9 cellular contexts compared by ENCODE assay signal in genomic region chr1:17826165-17826488, GRCh38.
DNase-seq lines count a peak whose midpoint lies in the region; ATAC-seq and TF ChIP-seq lines count a peak whose summit lies in the region.
"Had no signal": no experiment of that assay in that cellular context is flagged by ENCODE, and none has a peak within 500 bp of the region (broad histone marks: within the 10 kb centered on the region; RNA-seq: fewer than 3 reads in every experiment).

No MANE protein-coding gene starts in this region.

- H3K79me2 ChIP-seq in Karpas-422 (ENCODE audit: low read length): no peaks in the 10 kb centered on the region

- TF ChIP-seq CTCF in GM06990 (IDR thresholded peaks at IDR 0.05; ENCODE audit: insufficient read depth, low read length, poor library complexity, severe bottlenecking) (peak; percentile 81), brain (conservative IDR thresholded peaks at IDR 0.05) (peak; percentile 45 to 71), lower lobe of right lung (IDR thresholded peaks at IDR 0.05) (peak; percentile 63)

- no peaks in the 10 kb centered on the region for H3K9me3 Mint-ChIP-seq in brain
- H3K9me3 Mint-ChIP-seq: memory B cell had no signal

- H3K27ac Mint-ChIP-seq in brain: no peak overlapping the region
- H3K27ac Mint-ChIP-seq: memory B cell had no signal

- no peaks in the 10 kb centered on the region for H3K9me3 ChIP-seq in Karpas-422 (ENCODE audit: low read length)
- no peaks in the 10 kb centered on the region for H3K9me3 ChIP-seq in lower lobe of right lung

- H3K4me1 ChIP-seq in Karpas-422 (ENCODE audit: low read length): no peaks in the 10 kb centered on the region
- no peaks in the 10 kb centered on the region for H3K4me1 ChIP-seq in lower lobe of right lung

- H3K36me3 ChIP-seq in GM06990 (ENCODE audit: control insufficient read depth, insufficient read depth, low read length): no peaks in the 10 kb centered on the region
- no peaks in the 10 kb centered on the region for H3K36me3 ChIP-seq in Karpas-422 (ENCODE audit: insufficient read depth, low read length)
- no peaks in the 10 kb centered on the region for H3K36me3 ChIP-seq in lower lobe of right lung

- DNase-seq in GM06990 (ENCODE audit: extremely low read depth, insufficient read length): peak; percentile 24
- DNase-seq in Karpas-422: peak; percentile 77
- DNase-seq in lower lobe of right lung: peak; percentile 58
- DNase-seq in NCI-H2227 treated with DMSO at 0.1 percent for 48 hours (lab: John Stamatoyannopoulos, UW): no peak
- DNase-seq in DMS153 treated with DMSO at 0.1 percent for 48 hours (lab: John Stamatoyannopoulos, UW; ENCODE audit: unreplicated experiment): no peak
- DNase-seq in NCI-H2196 treated with DMSO at 0.1 percent for 48 hours (lab: John Stamatoyannopoulos, UW; ENCODE audit: unreplicated experiment): no peak

- H3K4me3 ChIP-seq in GM06990 (replicated peaks; ENCODE audit: low read depth, low read length) (no peak overlapping the region), Karpas-422 (ENCODE audit: low read length) (no peak overlapping the region), lower lobe of right lung (no peak overlapping the region)

- ATAC-seq in lower lobe of right lung (peak in 1 of 2 donors; percentile 12), GM18520 (IDR thresholded peaks at IDR 0.05; ENCODE audit: unreplicated experiment) (no peak)

- no peaks in the 10 kb centered on the region for H3K36me3 Mint-ChIP-seq in brain
- H3K36me3 Mint-ChIP-seq: memory B cell had no signal

- H3K4me2 ChIP-seq in Karpas-422 (ENCODE audit: low read depth, low read length, poor library complexity, severe bottlenecking): no peak overlapping the region

- H2AFZ ChIP-seq in Karpas-422 (ENCODE audit: low read length): no peak overlapping the region

- peaks cover 25% of the 10 kb centered on the region for H3K27me3 Mint-ChIP-seq in brain

- intact Hi-C loops in lower lobe of right lung (cut with DNase I): no loop called here

- peaks cover 17% of the 10 kb centered on the region for H3K4me1 Mint-ChIP-seq in brain
- H3K4me1 Mint-ChIP-seq: memory B cell had no signal

- H3K27ac ChIP-seq in Karpas-422 (ENCODE audit: low read length) (no peak overlapping the region), lower lobe of right lung (no peak overlapping the region)

- H3K9ac ChIP-seq in Karpas-422 (ENCODE audit: low read length): no peak overlapping the region

- H3K4me3 Mint-ChIP-seq in brain: no peak overlapping the region
- H3K4me3 Mint-ChIP-seq: memory B cell had no signal

- H3K9me2 ChIP-seq in Karpas-422 (replicated peaks; ENCODE audit: insufficient read depth, low read length): no peaks in the 10 kb centered on the region

- no peaks in the 10 kb centered on the region for H4K20me1 ChIP-seq in Karpas-422 (ENCODE audit: insufficient read depth, low read depth, low read length)

- H3K27me3 ChIP-seq in GM06990 (replicated peaks; ENCODE audit: control insufficient read depth, insufficient read depth, low read length) (no peaks in the 10 kb centered on the region), Karpas-422 (ENCODE audit: low read length) (no peaks in the 10 kb centered on the region), lower lobe of right lung (ENCODE audit: low read depth) (peaks cover 29% of the 10 kb centered on the region)

Comparison
In these comparisons a context has a peak if more than half of its experiments do, and no peak if none do; other contexts are left out.
1. DNase-seq: peak in GM06990 (single experiment), Karpas-422 (single experiment) and lower lobe of right lung (single experiment); none in NCI-H2227 treated with DMSO at 0.1 percent for 48 hours (single experiment), DMS153 treated with DMSO at 0.1 percent for 48 hours (single experiment) and NCI-H2196 treated with DMSO at 0.1 percent for 48 hours (single experiment).
2. Peak in every context shown above with its lines, with median percentiles within 50 percentile points of each other: CTCF ChIP-seq.